Comparison of ENCODE assay signal across 11 cellular contexts in the genomic region with DNA sequence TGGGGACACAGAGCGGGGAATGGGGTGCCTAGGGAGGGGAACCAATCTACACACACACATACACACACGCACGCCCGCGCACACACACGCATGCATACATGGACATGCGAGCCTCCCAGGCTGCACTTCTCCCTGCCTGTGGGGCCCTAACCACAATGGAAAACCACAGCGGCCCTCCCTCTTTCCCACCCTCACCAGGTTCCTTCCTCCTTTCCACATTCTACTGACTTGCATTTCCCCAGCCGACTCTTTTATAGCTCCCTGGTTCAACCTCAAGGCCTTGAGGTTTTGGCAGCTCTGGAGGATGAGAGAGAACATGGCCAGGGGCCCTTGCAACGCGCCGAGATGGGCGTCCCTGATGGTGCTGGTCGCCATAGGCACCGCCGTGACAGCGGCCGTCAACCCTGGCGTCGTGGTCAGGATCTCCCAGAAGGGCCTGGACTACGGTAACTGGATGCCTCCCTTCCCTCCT. TPM values are rescaled to one million over a fixed set of nuclear protein-coding genes. Genes with fewer than 3 reads are reported as not detected.
DNase-seq lines count a peak whose midpoint lies in the region; ATAC-seq and TF ChIP-seq lines count a peak whose summit lies in the region.
"Had no signal": no experiment of that assay in that cellular context is flagged by ENCODE, and none has a peak within 500 bp of the region (broad histone marks: within the 10 kb centered on the region; RNA-seq: fewer than 3 reads in every experiment).

BPI (plus strand) TSS at position 249 of the 472 bp plus-strand sequence; CDS start at position 317, 68 bp downstream.

- no peak for TF ChIP-seq CTCF in Loucy (conservative IDR thresholded peaks at IDR 0.05; ENCODE audit: low read length)
- TF ChIP-seq CTCF in mucosa of descending colon (IDR thresholded peaks at IDR 0.05): no peak

- no peak within 1 kb of the TSS for H3K27ac ChIP-seq in effector memory CD4-positive, alpha-beta T cell (ENCODE audit: insufficient read depth, low read length, poor library complexity, severe bottlenecking)
- H3K27ac ChIP-seq: body of pancreas, PC-9 had no signal

- H3K9me2 ChIP-seq in Loucy (replicated peaks; ENCODE audit: low read depth, low read length): no peaks in the 10 kb centered on the region

- no peaks in the 10 kb centered on the region for H3F3A ChIP-seq in Loucy (ENCODE audit: low read depth)

- H3K27ac Mint-ChIP-seq in activated naive CD8-positive, alpha-beta T cell treated with anti-CD3 and anti-CD28 coated beads for 36 hours: peak within 1 kb of the TSS; percentile 27
- H3K27ac Mint-ChIP-seq: CD8-positive, alpha-beta memory T cell had no signal

- H2AFZ ChIP-seq in Loucy (ENCODE audit: low read length): no peak within 1 kb of the TSS
- H2AFZ ChIP-seq: PC-9 had no signal

- ATAC-seq in mucosa of descending colon: peak; percentile 59
- no peak for ATAC-seq in SK-N-SH treated with all-trans-retinoic acid at 6 μM for 48 hours
- ATAC-seq: body of pancreas had no signal

- H3K4me1 ChIP-seq in Loucy (ENCODE audit: insufficient read depth, low read length, poor library complexity, severe bottlenecking): peaks cover 19% of the 10 kb centered on the region
- H3K4me1 ChIP-seq in mucosa of descending colon (ENCODE audit: low read depth): no peaks in the 10 kb centered on the region
- peaks cover 5% of the 10 kb centered on the region for H3K4me1 ChIP-seq in effector memory CD4-positive, alpha-beta T cell (ENCODE audit: control insufficient read depth, insufficient read depth, low read length, poor library complexity, severe bottlenecking)

- H4K20me1 ChIP-seq in Loucy (ENCODE audit: insufficient read depth, low read length, poor library complexity, severe bottlenecking): no peaks in the 10 kb centered on the region

- H3K4me3 Mint-ChIP-seq in activated naive CD8-positive, alpha-beta T cell treated with anti-CD3 and anti-CD28 coated beads for 36 hours: no peak within 1 kb of the TSS

- no peaks in the 10 kb centered on the region for H3K27me3 ChIP-seq in Loucy (ENCODE audit: insufficient read depth, low read length, poor library complexity, severe bottlenecking)
- H3K27me3 ChIP-seq in effector memory CD4-positive, alpha-beta T cell (replicated peaks; ENCODE audit: control insufficient read depth, insufficient read depth, low read length, poor library complexity, severe bottlenecking): peaks cover 5% of the 10 kb centered on the region

- peaks cover 72% of the 10 kb centered on the region for H3K27me3 Mint-ChIP-seq in activated naive CD8-positive, alpha-beta T cell treated with anti-CD3 and anti-CD28 coated beads for 36 hours

- DNase-seq in Ammon's horn (ENCODE audit: low spot score) (peak; percentile 45), mucosa of descending colon (peak in 2 of 3 donors; percentile 27 to 62), DMS79 (lab: John Stamatoyannopoulos, UW) (no peak), NCI-H345 treated with DMSO at 0.1 percent for 48 hours (lab: John Stamatoyannopoulos, UW; ENCODE audit: unreplicated experiment) (no peak)
- DNase-seq in activated naive CD8-positive, alpha-beta T cell treated with anti-CD3 and anti-CD28 coated beads for 36 hours: peak; percentile 5
- DNase-seq in effector memory CD4-positive, alpha-beta T cell: no peak
- DNase-seq: CD8-positive, alpha-beta memory T cell; PC-9 had no signal

- no peaks in the 10 kb centered on the region for H3K79me2 ChIP-seq in Loucy (ENCODE audit: insufficient read depth, low read length)

- intact Hi-C loops in mucosa of descending colon (cut with DNase I, micrococcal nuclease): no loop called here

- H3K4me1 Mint-ChIP-seq in activated naive CD8-positive, alpha-beta T cell treated with anti-CD3 and anti-CD28 coated beads for 36 hours: peaks cover 25% of the 10 kb centered on the region

- H3K36me3 Mint-ChIP-seq in activated naive CD8-positive, alpha-beta T cell treated with anti-CD3 and anti-CD28 coated beads for 36 hours: no peaks in the 10 kb centered on the region

- no peak within 1 kb of the TSS for H3K9ac ChIP-seq in Loucy (ENCODE audit: low read depth, low read length, poor library complexity, severe bottlenecking)

- H3K9me3 ChIP-seq in Loucy (ENCODE audit: insufficient read depth, low read depth, low read length) (no peaks in the 10 kb centered on the region), mucosa of descending colon (no peaks in the 10 kb centered on the region)
- no peaks in the 10 kb centered on the region for H3K9me3 ChIP-seq in effector memory CD4-positive, alpha-beta T cell (ENCODE audit: control insufficient read depth, low read length)
- H3K9me3 ChIP-seq: body of pancreas had no signal

- no peaks in the 10 kb centered on the region for H3K36me3 ChIP-seq in Loucy (ENCODE audit: insufficient read depth, low read length)
- H3K36me3 ChIP-seq in mucosa of descending colon (ENCODE audit: low read depth): no peaks in the 10 kb centered on the region
- no peaks in the 10 kb centered on the region for H3K36me3 ChIP-seq in effector memory CD4-positive, alpha-beta T cell (ENCODE audit: control insufficient read depth, insufficient read depth, low read length)

- H3K9me3 Mint-ChIP-seq in activated naive CD8-positive, alpha-beta T cell treated with anti-CD3 and anti-CD28 coated beads for 36 hours: no peaks in the 10 kb centered on the region
- H3K9me3 Mint-ChIP-seq: CD8-positive, alpha-beta memory T cell had no signal

- peak within 1 kb of the TSS; percentile 50 for H3K4me3 ChIP-seq in Loucy (ENCODE audit: low read length, poor library complexity, severe bottlenecking)
- no peak within 1 kb of the TSS for H3K4me3 ChIP-seq in mucosa of descending colon
- no peak within 1 kb of the TSS for H3K4me3 ChIP-seq in effector memory CD4-positive, alpha-beta T cell (ENCODE audit: insufficient read depth, low read depth, low read length, poor library complexity, severe bottlenecking)
- H3K4me3 ChIP-seq: body of pancreas, PC-9 had no signal

- peak within 1 kb of the TSS; percentile 75 for H3K4me2 ChIP-seq in Loucy (ENCODE audit: low read depth, low read length, poor library complexity, severe bottlenecking)
- H3K4me2 ChIP-seq: PC-9 had no signal

TF ChIP-seq in SK-N-SH treated with all-trans-retinoic acid at 6 μM for 48 hours, 23 proteins besides CTCF, POLR2A, EP300 and RAD21 (continues in another document):
- TF ChIP-seq TSHZ2 (CRISPR knock-in tag; IDR thresholded peaks at IDR 0.05) (no peak), RARB (CRISPR knock-in tag; IDR thresholded peaks at IDR 0.05) (no peak), ZNF565 (CRISPR knock-in tag; conservative IDR thresholded peaks at IDR 0.05; ENCODE audit: low read depth) (no peak), CSDC2 (CRISPR knock-in tag; IDR thresholded peaks at IDR 0.05) (no peak), PPARA (CRISPR knock-in tag; IDR thresholded peaks at IDR 0.05; ENCODE audit: borderline replicate concordance) (no peak), CREB5 (CRISPR knock-in tag; IDR thresholded peaks at IDR 0.05; ENCODE audit: low read depth) (no peak), ZC3H10 (CRISPR knock-in tag; IDR thresholded peaks at IDR 0.05) (no peak), BACH2 (CRISPR knock-in tag; IDR thresholded peaks at IDR 0.05; ENCODE audit: borderline replicate concordance) (no peak), ZNF70 (CRISPR knock-in tag; IDR thresholded peaks at IDR 0.05) (no peak)
- TF ChIP-seq, protein P1, sequence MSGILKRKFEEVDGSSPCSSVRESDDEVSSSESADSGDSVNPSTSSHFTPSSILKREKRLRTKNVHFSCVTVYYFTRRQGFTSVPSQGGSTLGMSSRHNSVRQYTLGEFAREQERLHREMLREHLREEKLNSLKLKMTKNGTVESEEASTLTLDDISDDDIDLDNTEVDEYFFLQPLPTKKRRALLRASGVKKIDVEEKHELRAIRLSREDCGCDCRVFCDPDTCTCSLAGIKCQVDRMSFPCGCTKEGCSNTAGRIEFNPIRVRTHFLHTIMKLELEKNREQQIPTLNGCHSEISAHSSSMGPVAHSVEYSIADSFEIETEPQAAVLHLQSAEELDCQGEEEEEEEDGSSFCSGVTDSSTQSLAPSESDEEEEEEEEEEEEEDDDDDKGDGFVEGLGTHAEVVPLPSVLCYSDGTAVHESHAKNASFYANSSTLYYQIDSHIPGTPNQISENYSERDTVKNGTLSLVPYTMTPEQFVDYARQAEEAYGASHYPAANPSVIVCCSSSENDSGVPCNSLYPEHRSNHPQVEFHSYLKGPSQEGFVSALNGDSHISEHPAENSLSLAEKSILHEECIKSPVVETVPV (CRISPR knock-in tag; IDR thresholded peaks at IDR 0.05): no peak

RNA-seq across cellular contexts. Expression of gene BPI, which starts in this region (rescaled TPM):
- total RNA-seq in activated naive CD8-positive, alpha-beta T cell treated with anti-CD3 and anti-CD28 coated beads for 36 hours: not detected
- total RNA-seq in mucosa of descending colon: under 1 TPM in 1 of 3 donors, not detected in 2; 0.19 TPM
- total RNA-seq: body of pancreas; CD8-positive, alpha-beta memory T cell; PC-9 had no signal

Comparison
In these comparisons a context has a peak if more than half of its experiments do, and no peak if none do; other contexts are left out.
1. Peak in DNase-seq in activated naive CD8-positive, alpha-beta T cell treated with anti-CD3 and anti-CD28 coated beads for 36 hours; RNA of the gene not detected or under 1 TPM.
2. Peak in DNase-seq and ATAC-seq in mucosa of descending colon; RNA of the gene not detected or under 1 TPM.